ENCODE assay signal across 14 cellular contexts in the genomic region with DNA sequence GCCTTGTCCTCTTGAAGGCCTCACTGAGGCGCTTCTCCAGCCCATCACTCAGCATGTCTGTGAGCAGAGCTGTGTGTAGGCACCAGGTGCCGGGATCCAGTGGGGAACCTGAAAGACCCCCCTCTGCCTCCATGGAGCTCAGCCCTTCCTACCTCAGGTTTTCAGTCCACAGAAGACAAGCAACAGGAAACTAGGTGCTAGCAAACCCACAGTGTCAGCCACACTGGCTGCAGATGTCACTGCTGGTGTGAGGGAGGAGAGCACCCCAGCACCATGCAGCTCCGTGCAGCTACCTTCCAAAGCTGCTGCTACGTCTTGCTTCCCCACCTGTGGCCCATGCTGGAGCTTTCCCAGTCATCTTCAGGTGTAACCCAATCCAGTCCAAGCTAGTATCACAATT. TPM values are rescaled to one million over a fixed set of nuclear protein-coding genes. Genes with fewer than 3 reads are reported as not detected.
DNase-seq lines count a peak whose midpoint lies in the region; ATAC-seq and TF ChIP-seq lines count a peak whose summit lies in the region.
"Had no signal": no experiment of that assay in that cellular context is flagged by ENCODE, and none has a peak within 500 bp of the region (broad histone marks: within the 10 kb centered on the region; RNA-seq: fewer than 3 reads in every experiment).

No MANE protein-coding gene starts in this region.

- peaks cover 0 to 2% (median 0%) of the 10 kb centered on the region in 3 donors for H3K27me3 Mint-ChIP-seq in CD14-positive monocyte (ENCODE audit: low read depth in 3 of 3)
- no peaks in the 10 kb centered on the region for H3K27me3 Mint-ChIP-seq in activated CD8-positive, alpha-beta memory T cell treated with anti-CD3 and anti-CD28 coated beads, Interleukin-2, amount 10 ng/mL, durations not matched to agents 7 days and 5 days
- H3K27me3 Mint-ChIP-seq in memory B cell = no peaks in the 10 kb centered on the region

- TF ChIP-seq CTCF in CD14-positive monocyte (IDR thresholded peaks at IDR 0.05) = no peak

- H3K4me1 Mint-ChIP-seq in CD14-positive monocyte (peaks cover 91% of the 10 kb centered on the region), memory B cell (peaks cover 56% of the 10 kb centered on the region)
- peaks cover 94% of the 10 kb centered on the region for H3K4me1 Mint-ChIP-seq in activated CD8-positive, alpha-beta memory T cell treated with anti-CD3 and anti-CD28 coated beads, Interleukin-2, amount 10 ng/mL, durations not matched to agents 7 days and 5 days

- H3K9me3 Mint-ChIP-seq in CD14-positive monocyte (no peaks in the 10 kb centered on the region), memory B cell (no peaks in the 10 kb centered on the region)
- no peaks in the 10 kb centered on the region for H3K9me3 Mint-ChIP-seq in activated CD8-positive, alpha-beta memory T cell treated with anti-CD3 and anti-CD28 coated beads, Interleukin-2, amount 10 ng/mL, durations not matched to agents 7 days and 5 days (ENCODE audit: low read depth)

- DNase-seq in CD14-positive monocyte (ENCODE audit: low spot score) (no peak), memory B cell (ENCODE audit: low spot score in 2 of 2) (no peak), GM19240 (ENCODE audit: insufficient read length, low spot score) (no peak), NCI-H1436 treated with DMSO at 0.1 percent for 48 hours (lab: John Stamatoyannopoulos, UW) (no peak)
- DNase-seq in activated CD8-positive, alpha-beta memory T cell treated with anti-CD3 and anti-CD28 coated beads, Interleukin-2, amount 10 ng/mL, durations not matched to agents 7 days and 5 days = peak; percentile 91
- DNase-seq: left colon; NCI-H1048; NCI-H526; stimulated activated CD4-positive, alpha-beta T cell treated with anti-CD3 and anti-CD28 coated beads, Interleukin-12 subunit alpha, Interleukin-12 subunit beta, amount 100 ng/mL, for 4 hours had no signal

- H3K27ac Mint-ChIP-seq in CD14-positive monocyte (peak overlapping the region; percentile 63 to 94 (median 92)), memory B cell (no peak overlapping the region)
- H3K27ac Mint-ChIP-seq in activated CD8-positive, alpha-beta memory T cell treated with anti-CD3 and anti-CD28 coated beads, Interleukin-2, amount 10 ng/mL, durations not matched to agents 7 days and 5 days = peak overlapping the region; percentile 99

- H3K4me3 Mint-ChIP-seq in CD14-positive monocyte (no peak overlapping the region), memory B cell (peak overlapping the region; percentile 12)
- H3K4me3 Mint-ChIP-seq in activated CD8-positive, alpha-beta memory T cell treated with anti-CD3 and anti-CD28 coated beads, Interleukin-2, amount 10 ng/mL, durations not matched to agents 7 days and 5 days = peak overlapping the region; percentile 70

- H3K36me3 Mint-ChIP-seq in CD14-positive monocyte (peaks cover 34 to 75% of the 10 kb centered on the region in 2 donors), memory B cell (peaks cover 8% of the 10 kb centered on the region)
- peaks cover 37% of the 10 kb centered on the region for H3K36me3 Mint-ChIP-seq in activated CD8-positive, alpha-beta memory T cell treated with anti-CD3 and anti-CD28 coated beads, Interleukin-2, amount 10 ng/mL, durations not matched to agents 7 days and 5 days

- intact Hi-C loops in CD14-positive monocyte (cut with micrococcal nuclease) = no loop called here

- CTCF ChIA-PET in activated CD8-positive, alpha-beta memory T cell treated with anti-CD3 and anti-CD28 coated beads, Interleukin-2, amount 10 ng/mL, durations not matched to agents 7 days and 5 days (lab: Charles Lee) = interaction anchor here (0.9 to 3.0 kb wide), 10 partner anchors 8 to 41 kb away, joined by 3 to 50 read pairs (median 8); a partner anchor contains a TSS

- ATAC-seq in HG03097 (IDR thresholded peaks at IDR 0.05; ENCODE audit: low FRiP score, unreplicated experiment) (peak; percentile 37), memory B cell (ENCODE audit: low read depth) (peak; percentile 28), GM19467 (IDR thresholded peaks at IDR 0.05; ENCODE audit: unreplicated experiment) (no peak), HG03460 (IDR thresholded peaks at IDR 0.05; ENCODE audit: unreplicated experiment) (no peak)
- peak; percentile 61 for ATAC-seq in activated CD8-positive, alpha-beta memory T cell treated with anti-CD3 and anti-CD28 coated beads, Interleukin-2, amount 10 ng/mL, durations not matched to agents 7 days and 5 days
- ATAC-seq: left colon had no signal

RNA-seq across cellular contexts. Expression of a gene that starts 17.9 kb away (rescaled TPM):
- 10 to 100 TPM; 85.9 to 86.8 TPM for polyA plus RNA-seq in CD14-positive monocyte
- 100 to 1,000 TPM; 157 to 255 TPM for total RNA-seq in activated CD8-positive, alpha-beta memory T cell treated with anti-CD3 and anti-CD28 coated beads, Interleukin-2, amount 10 ng/mL, durations not matched to agents 7 days and 5 days
- total RNA-seq: astrocyte, G401 had no signal

RNA-seq across cellular contexts. Expression of a gene that starts 58.0 kb away (rescaled TPM):
- polyA plus RNA-seq in CD14-positive monocyte = 10 to 100 TPM; 53.2 to 68.0 TPM
- total RNA-seq in activated CD8-positive, alpha-beta memory T cell treated with anti-CD3 and anti-CD28 coated beads, Interleukin-2, amount 10 ng/mL, durations not matched to agents 7 days and 5 days = 10 to 100 TPM; 20.9 to 29.4 TPM

Comparison
In these comparisons a context has a peak if more than half of its experiments do, and no peak if none do; other contexts are left out.
1. H3K4me3 Mint-ChIP-seq: peak in activated CD8-positive, alpha-beta memory T cell treated with anti-CD3 and anti-CD28 coated beads, Interleukin-2, amount 10 ng/mL, durations not matched to agents 7 days and 5 days (single experiment) and memory B cell (single experiment); none in CD14-positive monocyte (0 of 2).
2. ATAC-seq: peak in HG03097 (single experiment), activated CD8-positive, alpha-beta memory T cell treated with anti-CD3 and anti-CD28 coated beads, Interleukin-2, amount 10 ng/mL, durations not matched to agents 7 days and 5 days (single experiment) and memory B cell (single experiment); none in GM19467 (single experiment) and HG03460 (single experiment).